12 cellular contexts compared by ENCODE assay signal in genomic region chr3:56985460-56986327, GRCh38.
DNase-seq lines count a peak whose midpoint lies in the region; TF ChIP-seq lines count a peak whose summit lies in the region.
"Had no signal": no experiment of that assay in that cellular context is flagged by ENCODE, and none has a peak within 500 bp of the region (broad histone marks: within the 10 kb centered on the region; RNA-seq: fewer than 3 reads in every experiment).

No MANE protein-coding gene starts in this region.

- CTCF ChIA-PET in OCI-LY7 (lab: Charles Lee; ENCODE audit: unreplicated experiment), result no interaction called here

- peaks cover 41% of the 10 kb centered on the region for H3K4me1 Mint-ChIP-seq in activated T-cell treated with anti-CD3 and anti-CD28 coated beads, Interleukin-2, amount 50 U/mL, for 24 hours (ENCODE audit: low read depth)
- H3K4me1 Mint-ChIP-seq: B cell had no signal

- H3K36me3 ChIP-seq in OCI-LY7 (ENCODE audit: insufficient read depth, low read length) (0 out of 2 replicates have a peak, but pooled peaks cover 6% of the 10 kb centered on the region), suprapubic skin (no peaks in the 10 kb centered on the region), esophagus muscularis mucosa (no peaks in the 10 kb centered on the region)
- H3K36me3 ChIP-seq: adrenal gland had no signal

- H3K79me2 ChIP-seq in OCI-LY7 (ENCODE audit: insufficient read depth, low read depth, low read length), result no peaks in the 10 kb centered on the region

- no peak overlapping the region for H3K27ac ChIP-seq in OCI-LY7 (ENCODE audit: low read depth, low read length, poor library complexity, severe bottlenecking)
- H3K27ac ChIP-seq in dorsolateral prefrontal cortex, result peak overlapping the region in 38 of 59 donors; percentile 2 to 65 (median 40)
- no peak overlapping the region for H3K27ac ChIP-seq in suprapubic skin
- H3K27ac ChIP-seq in esophagus muscularis mucosa (replicated peaks in 1 of 4), result no peak overlapping the region
- H3K27ac ChIP-seq: parathyroid adenoma had no signal

- POLR2A ChIA-PET in OCI-LY7 (lab: Charles Lee), result interaction anchor here (0.5 kb wide), 1 partner anchor 94 kb away, joined by 4 read pairs; no protein-coding TSS in a partner anchor

- H3K4me3 Mint-ChIP-seq in activated T-cell treated with anti-CD3 and anti-CD28 coated beads, Interleukin-2, amount 50 U/mL, for 24 hours, result no peak overlapping the region
- H3K4me3 Mint-ChIP-seq: B cell had no signal

- no peaks in the 10 kb centered on the region for H3K36me3 Mint-ChIP-seq in activated T-cell treated with anti-CD3 and anti-CD28 coated beads, Interleukin-2, amount 50 U/mL, for 24 hours (ENCODE audit: low read depth)

- H3K9me2 ChIP-seq in OCI-LY7 (ENCODE audit: insufficient read depth, low read length), result no peaks in the 10 kb centered on the region

- no peaks in the 10 kb centered on the region for H3K9me3 Mint-ChIP-seq in activated T-cell treated with anti-CD3 and anti-CD28 coated beads, Interleukin-2, amount 50 U/mL, for 24 hours

- TF ChIP-seq POLR2A in suprapubic skin (IDR thresholded peaks at IDR 0.05) (no peak), esophagus muscularis mucosa (IDR thresholded peaks at IDR 0.05; ENCODE audit: low read depth) (no peak)

- no TSS peak for BruUV-seq in OCI-LY7 (replicated peaks; lab: Mats Ljungman, UMichigan)

- H3K4me1 ChIP-seq in OCI-LY7 (ENCODE audit: insufficient read depth, low read length, poor library complexity, severe bottlenecking) (peaks cover 40% of the 10 kb centered on the region), suprapubic skin (peaks cover 31% of the 10 kb centered on the region), esophagus muscularis mucosa (peaks cover 15 to 44% (median 36%) of the 10 kb centered on the region in 4 donors)

- peak overlapping the region; percentile 14 for H3K4me2 ChIP-seq in OCI-LY7 (ENCODE audit: low read length)

- DNase-seq in activated T-cell treated with anti-CD3 and anti-CD28 coated beads, Interleukin-2, amount 50 U/mL, for 24 hours, result peak; percentile 39
- DNase-seq in activated T-cell treated with anti-CD3 and anti-CD28 coated beads for 4 hours (no peak), OCI-LY7 (ENCODE audit: low spot score) (peak; percentile 38), dorsolateral prefrontal cortex (no peak), stromal cell of bone marrow (ENCODE audit: low read depth) (peak; percentile 49), NCI-H1436 treated with DMSO at 0.1 percent for 48 hours (lab: John Stamatoyannopoulos, UW) (no peak), suprapubic skin (ENCODE audit: low spot score in 2 of 2) (no peak), esophagus muscularis mucosa (ENCODE audit: extremely low spot score) (no peak)
- DNase-seq: left colon had no signal

- no peak overlapping the region for H2AFZ ChIP-seq in OCI-LY7 (ENCODE audit: low read length)
- H2AFZ ChIP-seq: parathyroid adenoma had no signal

- H3K9me3 ChIP-seq in OCI-LY7 (ENCODE audit: low read length), result no peaks in the 10 kb centered on the region
- H3K9me3 ChIP-seq in suprapubic skin, result no peaks in the 10 kb centered on the region
- no peaks in the 10 kb centered on the region for H3K9me3 ChIP-seq in esophagus muscularis mucosa
- H3K9me3 ChIP-seq: adrenal gland had no signal

- WGBS in suprapubic skin, result 89% methylated on average over 11 of the region's 11 CpGs
- 84% methylated on average over 5 of the region's 11 CpGs for WGBS in esophagus muscularis mucosa

- TF ChIP-seq CTCF in OCI-LY7 (conservative IDR thresholded peaks at IDR 0.05; ENCODE audit: low read length) (0 out of 2 replicates have a peak, but pooled peaks have one; percentile 33), dorsolateral prefrontal cortex (IDR thresholded peaks at IDR 0.05 in 54 of 56, conservative IDR thresholded peaks at IDR 0.05 in 2 of 56; ENCODE audit: low read depth in 1 of 56, partially characterized antibody in 56 of 56) (peak in 2 of 56 donors; percentile 13), suprapubic skin (IDR thresholded peaks at IDR 0.05) (no peak), esophagus muscularis mucosa (IDR thresholded peaks at IDR 0.05) (no peak)

- TF ChIP-seq EP300 in suprapubic skin (IDR thresholded peaks at IDR 0.05), result no peak
- TF ChIP-seq EP300 in esophagus muscularis mucosa (IDR thresholded peaks at IDR 0.05), result no peak

- H3K27me3 Mint-ChIP-seq in activated T-cell treated with anti-CD3 and anti-CD28 coated beads, Interleukin-2, amount 50 U/mL, for 24 hours, result peaks cover 8% of the 10 kb centered on the region

- H3K27ac Mint-ChIP-seq in activated T-cell treated with anti-CD3 and anti-CD28 coated beads, Interleukin-2, amount 50 U/mL, for 24 hours, result peak overlapping the region; percentile 17
- H3K27ac Mint-ChIP-seq: B cell had no signal

- intact Hi-C loops in OCI-LY7 (cut with micrococcal nuclease; ENCODE audit: unreplicated experiment) (no loop called here), dorsolateral prefrontal cortex (cut with DNase I) (loop anchor here (2.0 to 5.0 kb wide), 4 partner anchors 128 to 428 kb away; partner anchors contain the start of genes ARHGEF3 (in 1 of the 2) and CCDC66 (in 1 of the 2)), esophagus muscularis mucosa (cut with DNase I) (no loop called here)

- no peaks in the 10 kb centered on the region for H4K20me1 ChIP-seq in OCI-LY7 (ENCODE audit: insufficient read depth, low read length)

- H3K4me3 ChIP-seq in OCI-LY7 (ENCODE audit: low read depth, low read length, poor library complexity, severe bottlenecking) (no peak overlapping the region), dorsolateral prefrontal cortex (no peak overlapping the region), suprapubic skin (no peak overlapping the region), esophagus muscularis mucosa (no peak overlapping the region)
- H3K4me3 ChIP-seq: adrenal gland had no signal

- H3K27me3 ChIP-seq in dorsolateral prefrontal cortex (no peaks in the 10 kb centered on the region), suprapubic skin (no peaks in the 10 kb centered on the region), esophagus muscularis mucosa (no peaks in the 10 kb centered on the region)
- H3K27me3 ChIP-seq: adrenal gland had no signal

Comparison
In these comparisons a context has a peak if more than half of its experiments do, and no peak if none do; other contexts are left out.
1. DNase-seq: peak in activated T-cell treated with anti-CD3 and anti-CD28 coated beads, Interleukin-2, amount 50 U/mL, for 24 hours (single experiment), OCI-LY7 (single experiment) and stromal cell of bone marrow (single experiment); none in activated T-cell treated with anti-CD3 and anti-CD28 coated beads for 4 hours (single experiment), dorsolateral prefrontal cortex (0 of 10), NCI-H1436 treated with DMSO at 0.1 percent for 48 hours (single experiment), suprapubic skin (0 of 2) and esophagus muscularis mucosa (single experiment).
2. H3K27ac ChIP-seq: peak in dorsolateral prefrontal cortex (38 of 59); none in OCI-LY7 (single experiment), suprapubic skin (single experiment) and esophagus muscularis mucosa (0 of 4).
3. intact Hi-C loops: an anchor here in dorsolateral prefrontal cortex (2.0 to 5.0 kb wide); none called in OCI-LY7 and esophagus muscularis mucosa.